Comparison of ENCODE assay signal across 9 cellular contexts in the genomic region with DNA sequence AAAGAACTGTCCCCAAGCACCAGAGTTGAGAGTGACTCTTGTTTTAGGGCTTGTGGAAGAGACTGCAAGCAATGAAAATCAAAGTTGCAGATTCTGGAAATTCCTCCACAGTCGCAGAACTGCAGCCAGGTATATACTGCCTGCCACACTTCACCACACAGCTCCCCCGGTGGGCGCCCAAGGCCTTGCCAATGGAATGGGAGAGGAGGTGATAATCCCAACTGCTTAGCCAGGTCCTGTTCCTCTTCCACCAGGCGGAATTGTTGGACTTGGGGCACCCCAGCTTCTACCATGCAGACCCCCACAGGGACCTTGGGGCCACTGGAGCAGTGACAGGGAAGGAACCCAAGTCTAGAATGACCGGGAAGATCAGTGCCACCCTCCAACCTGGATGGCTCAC. TPM values are rescaled to one million over a fixed set of nuclear protein-coding genes. Genes with fewer than 3 reads are reported as not detected.
DNase-seq lines count a peak whose midpoint lies in the region; ATAC-seq and TF ChIP-seq lines count a peak whose summit lies in the region.
"Had no signal": no experiment of that assay in that cellular context is flagged by ENCODE, and none has a peak within 500 bp of the region (broad histone marks: within the 10 kb centered on the region; RNA-seq: fewer than 3 reads in every experiment).

No MANE protein-coding gene starts in this region.

- no peaks in the 10 kb centered on the region for H3F3A ChIP-seq in smooth muscle cell (ENCODE audit: low read depth)

- ATAC-seq in HG03460 (IDR thresholded peaks at IDR 0.05; ENCODE audit: unreplicated experiment) (no peak), HG03159 (IDR thresholded peaks at IDR 0.05; ENCODE audit: unreplicated experiment) (no peak)

- CTCF ChIA-PET in OCI-LY7 (lab: Charles Lee; ENCODE audit: unreplicated experiment), result interaction anchor here (1.1 kb wide), 1 partner anchor 18 kb away, joined by 3 read pairs; no protein-coding TSS in a partner anchor

- TF ChIP-seq CTCF in OCI-LY7 (conservative IDR thresholded peaks at IDR 0.05; ENCODE audit: low read length) (peak; percentile 25; the same call in 1 of the 2 replicates), fibroblast of lung (conservative IDR thresholded peaks at IDR 0.05 in 1 of 2, IDR thresholded peaks at IDR 0.05 in 1 of 2; ENCODE audit: low read depth in 1 of 2, low read length in 2 of 2) (peak; percentile 17 to 41), smooth muscle cell (IDR thresholded peaks at IDR 0.05; ENCODE audit: borderline replicate concordance, insufficient read depth, poor library complexity, severe bottlenecking) (peak; percentile 35)

- H2AFZ ChIP-seq in OCI-LY7 (ENCODE audit: low read length) (no peak overlapping the region), fibroblast of lung (ENCODE audit: low read length) (no peak overlapping the region), smooth muscle cell (ENCODE audit: low read depth) (no peak overlapping the region)

- DNase-seq in activated CD4-positive, alpha-beta T cell treated with anti-CD3 and anti-CD28 coated beads, Interleukin-2, amount 50 U/mL, for 48 hours, result peak; percentile 20 to 25
- DNase-seq in activated CD4-positive, alpha-beta T cell treated with anti-CD3 and anti-CD28 coated beads, Interleukin-2, amount 50 U/mL, for 4 hours, result no peak
- DNase-seq in OCI-LY7 (ENCODE audit: low spot score), result no peak
- no peak for DNase-seq in fibroblast of lung (ENCODE audit: low read depth in 2 of 2)
- no peak for DNase-seq in smooth muscle cell (lab: John Stamatoyannopoulos, UW; ENCODE audit: unreplicated experiment)
- DNase-seq in NCI-H2029 treated with DMSO at 0.1 percent for 48 hours (lab: John Stamatoyannopoulos, UW), result no peak
- DNase-seq: CD4-positive, CD25-positive, alpha-beta regulatory T cell had no signal

- H3K4me3 ChIP-seq in OCI-LY7 (ENCODE audit: low read depth, low read length, poor library complexity, severe bottlenecking), result no peak overlapping the region
- no peak overlapping the region for H3K4me3 ChIP-seq in fibroblast of lung (replicated peaks in 1 of 4; ENCODE audit: control extremely low read depth in 1 of 4, insufficient read depth in 1 of 4, low read depth in 3 of 4, low read length in 4 of 4)
- H3K4me3 ChIP-seq in smooth muscle cell, result no peak overlapping the region

- no peaks in the 10 kb centered on the region for H3K9me2 ChIP-seq in OCI-LY7 (ENCODE audit: insufficient read depth, low read length)

- peaks cover 29% of the 10 kb centered on the region for H3K27me3 ChIP-seq in fibroblast of lung (ENCODE audit: control insufficient read depth, insufficient read depth, low read length)
- H3K27me3 ChIP-seq in smooth muscle cell (ENCODE audit: low read depth), result no peaks in the 10 kb centered on the region

- 44% methylated on average over 5 of the region's 5 CpGs for WGBS in smooth muscle cell (ENCODE audit: low lambda C conversion rate)

- H3K27ac ChIP-seq in OCI-LY7 (ENCODE audit: low read depth, low read length, poor library complexity, severe bottlenecking) (no peak overlapping the region), fibroblast of lung (ENCODE audit: insufficient read depth, low read length) (no peak overlapping the region), smooth muscle cell (ENCODE audit: low read depth) (no peak overlapping the region)

- H4K20me1 ChIP-seq in OCI-LY7 (ENCODE audit: insufficient read depth, low read length) (no peaks in the 10 kb centered on the region), fibroblast of lung (ENCODE audit: control insufficient read depth, extremely low read depth, insufficient read depth, low read length) (no peaks in the 10 kb centered on the region), smooth muscle cell (ENCODE audit: low read depth) (no peaks in the 10 kb centered on the region)

- H3K9me3 ChIP-seq in OCI-LY7 (ENCODE audit: low read length) (no peaks in the 10 kb centered on the region), fibroblast of lung (ENCODE audit: control insufficient read depth, insufficient read depth, low read depth, low read length) (no peaks in the 10 kb centered on the region), smooth muscle cell (replicated peaks; ENCODE audit: low read depth) (no peaks in the 10 kb centered on the region)

- H3K4me2 ChIP-seq in OCI-LY7 (ENCODE audit: low read length), result no peak overlapping the region
- H3K4me2 ChIP-seq in fibroblast of lung (ENCODE audit: extremely low read depth, insufficient read depth, low read length), result no peak overlapping the region
- H3K4me2 ChIP-seq in smooth muscle cell, result no peak overlapping the region

- H3K79me2 ChIP-seq in OCI-LY7 (ENCODE audit: insufficient read depth, low read depth, low read length) (no peaks in the 10 kb centered on the region), fibroblast of lung (ENCODE audit: control insufficient read depth, insufficient read depth, low read length) (no peaks in the 10 kb centered on the region), smooth muscle cell (ENCODE audit: low read depth) (no peaks in the 10 kb centered on the region)

- H3K9ac ChIP-seq in fibroblast of lung (ENCODE audit: insufficient read depth, low read length), result no peak overlapping the region
- H3K9ac ChIP-seq in smooth muscle cell (ENCODE audit: low read depth), result no peak overlapping the region

- H3K4me1 ChIP-seq in OCI-LY7 (ENCODE audit: insufficient read depth, low read length, poor library complexity, severe bottlenecking), result peaks cover 6% of the 10 kb centered on the region
- no peaks in the 10 kb centered on the region for H3K4me1 ChIP-seq in fibroblast of lung (ENCODE audit: control insufficient read depth, extremely low read depth, insufficient read depth, low read length)
- H3K4me1 ChIP-seq in smooth muscle cell (ENCODE audit: low read depth), result peaks cover 3% of the 10 kb centered on the region

- no peaks in the 10 kb centered on the region for H3K36me3 ChIP-seq in OCI-LY7 (ENCODE audit: insufficient read depth, low read length)
- H3K36me3 ChIP-seq in fibroblast of lung (ENCODE audit: control insufficient read depth, insufficient read depth, low read length), result no peaks in the 10 kb centered on the region
- H3K36me3 ChIP-seq in smooth muscle cell (ENCODE audit: low read depth), result no peaks in the 10 kb centered on the region

- BruUV-seq in OCI-LY7 (replicated peaks; lab: Mats Ljungman, UMichigan), result no TSS peak

- POLR2A ChIA-PET in OCI-LY7 (lab: Charles Lee), result interaction anchor here (0.7 kb wide), 1 partner anchor 32 kb away, joined by 5 read pairs; no protein-coding TSS in a partner anchor

- intact Hi-C loops in OCI-LY7 (cut with micrococcal nuclease; ENCODE audit: unreplicated experiment), result no loop called here

RNA-seq across cellular contexts. Expression of a gene that starts 4.8 kb away (rescaled TPM):
- 171 and 192 TPM in 2 replicates for total RNA-seq in OCI-LY7 (2014; rRNA removed; shearing (Covaris generic))
- 132 and 150 TPM in 2 replicates for total RNA-seq in OCI-LY7 (2022)
- 275 and 420 TPM in 2 replicates for total RNA-seq in fibroblast of lung
- polyA plus RNA-seq in fibroblast of lung, result 491 and 527 TPM in 2 replicates
- 352 and 364 TPM in 2 replicates for polyA plus RNA-seq in fibroblast of lung (2012)
- polyA minus RNA-seq in fibroblast of lung (ENCODE audit: low replicate concordance), result 47.0 and 54.5 TPM in 2 replicates
- total RNA-seq in smooth muscle cell, result 360 and 470 TPM in 2 replicates
- polyA plus RNA-seq in smooth muscle cell, result 509 and 671 TPM in 2 replicates

Comparison
In these comparisons a context has a peak if more than half of its experiments do, and no peak if none do; other contexts are left out.
1. DNase-seq: peak in activated CD4-positive, alpha-beta T cell treated with anti-CD3 and anti-CD28 coated beads, Interleukin-2, amount 50 U/mL, for 48 hours (2 of 2); none in activated CD4-positive, alpha-beta T cell treated with anti-CD3 and anti-CD28 coated beads, Interleukin-2, amount 50 U/mL, for 4 hours (0 of 2), OCI-LY7 (single experiment), fibroblast of lung (0 of 2), smooth muscle cell (single experiment) and NCI-H2029 treated with DMSO at 0.1 percent for 48 hours (single experiment).
2. Peak in every context shown above with its lines, with median percentiles within 50 percentile points of each other: CTCF ChIP-seq.